In genomic region chr7:128259131-128260056, GRCh38 we compare ENCODE assay signal across 11 cellular contexts. TPM values are rescaled to one million over a fixed set of nuclear protein-coding genes. Genes with fewer than 3 reads are reported as not detected.
DNase-seq lines count a peak whose midpoint lies in the region; ATAC-seq and TF ChIP-seq lines count a peak whose summit lies in the region.
"Had no signal": no experiment of that assay in that cellular context is flagged by ENCODE, and none has a peak within 500 bp of the region (broad histone marks: within the 10 kb centered on the region; RNA-seq: fewer than 3 reads in every experiment).

No MANE protein-coding gene starts in this region.

- peaks cover 4% of the 10 kb centered on the region for H3K4me1 Mint-ChIP-seq in T-helper 17 cell

- 67% methylated on average over 9 of the region's 11 CpGs for WGBS in right lobe of liver (ENCODE audit: insufficient coverage, low coverage, low lambda C conversion rate, missing lambda C conversion rate)

- H3K9ac ChIP-seq in subcutaneous abdominal adipose tissue (ENCODE audit: low read length in 5 of 5): no peak overlapping the region

- H3K27me3 ChIP-seq in subcutaneous abdominal adipose tissue (ENCODE audit: control insufficient read depth in 5 of 5, insufficient read depth in 4 of 5, low read length in 5 of 5): no peaks in the 10 kb centered on the region
- H3K27me3 ChIP-seq in right lobe of liver: no peaks in the 10 kb centered on the region

- intact Hi-C loops in right lobe of liver (cut with DNase I): no loop called here

- ATAC-seq in T-helper 17 cell: no peak
- ATAC-seq in HG02623 (IDR thresholded peaks at IDR 0.05; ENCODE audit: unreplicated experiment): no peak
- ATAC-seq in right lobe of liver: no peak

- no peak for TF ChIP-seq POLR2A in right lobe of liver (IDR thresholded peaks at IDR 0.05)

- H3K27ac ChIP-seq in subcutaneous abdominal adipose tissue (ENCODE audit: low read depth, low read length) (peak overlapping the region; percentile 33), right lobe of liver (no peak overlapping the region)

- TF ChIP-seq CTCF in GM13977 (IDR thresholded peaks at IDR 0.05; ENCODE audit: extremely low read depth, insufficient read depth, missing control alignments) (no peak), right lobe of liver (IDR thresholded peaks at IDR 0.05) (no peak)

- peaks cover 59% of the 10 kb centered on the region for H3K27me3 Mint-ChIP-seq in T-helper 17 cell

- peak overlapping the region; percentile 62 for H3K27ac Mint-ChIP-seq in T-helper 17 cell

- peaks cover 3% of the 10 kb centered on the region for H3K36me3 Mint-ChIP-seq in T-helper 17 cell (ENCODE audit: low read depth)

- H3K4me1 ChIP-seq in subcutaneous abdominal adipose tissue (ENCODE audit: control insufficient read depth in 5 of 5, insufficient read depth in 5 of 5, low read length in 5 of 5) (peaks cover 0 to 53% (median 18%) of the 10 kb centered on the region in 5 donors), right lobe of liver (no peaks in the 10 kb centered on the region)

- H3K9me3 ChIP-seq in T-helper 17 cell (ENCODE audit: control insufficient read depth, low read length, poor library complexity, severe bottlenecking) (no peaks in the 10 kb centered on the region), subcutaneous abdominal adipose tissue (ENCODE audit: control insufficient read depth in 5 of 5, low read length in 5 of 5) (no peaks in the 10 kb centered on the region), right lobe of liver (no peaks in the 10 kb centered on the region)

- DNase-seq in DMS53 (lab: John Stamatoyannopoulos, UW) (peak; percentile 29), DMS53 treated with DMSO at 0.1 percent for 48 hours (lab: John Stamatoyannopoulos, UW; ENCODE audit: unreplicated experiment) (no peak), T-helper 17 cell (no peak), iris pigment epithelial cell (ENCODE audit: low read depth) (peak; percentile 12), GM13977 (ENCODE audit: low spot score) (no peak), right lobe of liver (no peak)
- DNase-seq: 8988T, KG1 had no signal

- no peak overlapping the region for H3K4me3 ChIP-seq in subcutaneous abdominal adipose tissue (ENCODE audit: low read depth in 1 of 5, low read length in 5 of 5)
- no peak overlapping the region for H3K4me3 ChIP-seq in right lobe of liver

- in situ Hi-C loops in GM13977 (cut with MboI; ENCODE audit: low pct_unique_long_range_greater_than_20kb, low sequenced_read_pairs, unreplicated experiment): no loop called here

- H3K36me3 ChIP-seq in subcutaneous abdominal adipose tissue (ENCODE audit: control insufficient read depth in 5 of 5, insufficient read depth in 5 of 5, low read length in 5 of 5) (peaks cover 0 to 12% (median 6%) of the 10 kb centered on the region in 5 donors), right lobe of liver (no peaks in the 10 kb centered on the region)

- H3K4me3 Mint-ChIP-seq in T-helper 17 cell: no peak overlapping the region

RNA-seq across cellular contexts. Expression of gene LEP, which starts 18.3 kb away (rescaled TPM):
- total RNA-seq in T-helper 17 cell (not detected), right lobe of liver (not detected)
- total RNA-seq: renal cortical epithelial cell had no signal

Comparison
In these comparisons a context has a peak if more than half of its experiments do, and no peak if none do; other contexts are left out.
1. DNase-seq: peak in DMS53 (single experiment) and iris pigment epithelial cell (single experiment); none in DMS53 treated with DMSO at 0.1 percent for 48 hours (single experiment), T-helper 17 cell (0 of 3), GM13977 (single experiment) and right lobe of liver (0 of 3).